ENCODE assay signal across 9 cellular contexts in the genomic region with DNA sequence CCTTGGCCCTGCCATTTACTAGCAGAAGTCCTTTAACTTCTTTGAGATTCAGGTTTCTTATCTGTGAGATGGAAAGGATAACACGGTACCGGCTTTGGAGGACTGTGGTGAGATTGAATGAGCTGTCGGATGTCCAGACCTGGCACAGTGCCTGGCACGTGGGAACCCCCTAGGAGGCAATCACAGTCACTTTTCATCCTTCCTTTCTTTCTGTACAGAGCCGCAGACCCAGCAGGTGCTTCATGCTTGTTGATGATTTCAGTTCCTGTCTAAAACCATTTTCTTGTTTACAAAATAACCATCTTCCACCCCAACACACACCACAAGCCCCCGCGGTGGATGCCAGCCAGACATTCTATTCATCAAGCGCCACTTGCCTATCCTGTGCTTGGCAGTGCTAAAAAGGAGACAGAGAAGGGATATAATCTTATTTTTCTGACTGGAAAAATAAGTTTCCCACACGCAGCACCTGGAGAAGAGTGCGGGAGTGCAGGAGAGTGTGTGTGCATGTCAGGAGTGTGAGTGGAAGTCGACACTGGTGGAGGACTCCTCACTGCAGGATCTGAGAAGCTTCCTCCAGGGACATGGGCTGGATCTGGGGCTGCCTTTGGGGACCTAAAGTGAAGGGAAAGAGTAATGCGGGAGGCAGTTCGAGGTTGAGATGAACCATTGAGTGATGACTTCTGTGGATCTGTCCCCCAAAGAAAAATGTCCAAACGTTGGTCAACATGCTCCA.
A peak's percentile ranks its signal among the peaks of the same experiment; 100 is the strongest.
DNase-seq lines count a peak whose midpoint lies in the region; ATAC-seq and TF ChIP-seq lines count a peak whose summit lies in the region.
"Had no signal": no experiment of that assay in that cellular context is flagged by ENCODE, and none has a peak within 500 bp of the region (broad histone marks: within the 10 kb centered on the region; RNA-seq: fewer than 3 reads in every experiment).

No MANE protein-coding gene starts in this region.

- no peak overlapping the region for H3K27ac ChIP-seq in SK-N-SH (ENCODE audit: low read depth in 2 of 2, low read length in 1 of 2)
- H3K27ac ChIP-seq: brain microvascular endothelial cell had no signal

- H3K4me2 ChIP-seq in SK-N-SH = no peak overlapping the region

- H2AFZ ChIP-seq in SK-N-SH (ENCODE audit: low read depth) = no peak overlapping the region

- peak overlapping the region; percentile 37 for H3K27ac Mint-ChIP-seq in activated naive CD8-positive, alpha-beta T cell

- H3K9me2 ChIP-seq in SK-N-SH = no peaks in the 10 kb centered on the region

- no peaks in the 10 kb centered on the region for H4K20me1 ChIP-seq in SK-N-SH (ENCODE audit: insufficient read depth)

- POLR2A ChIA-PET in SK-N-SH (lab: Yijun Ruan, JAX) = no interaction called here

- TF ChIP-seq EP300 in SK-N-SH (IDR thresholded peaks at IDR 0.05; ENCODE audit: borderline replicate concordance in 1 of 2, low read depth in 1 of 2, low read length in 1 of 2) = no peak

- CTCF ChIA-PET in SK-N-SH (lab: Yijun Ruan, JAX) = no interaction called here

- no peaks in the 10 kb centered on the region for H3F3A ChIP-seq in SK-N-SH (replicated peaks; ENCODE audit: insufficient read depth)

- H3K27me3 ChIP-seq in SK-N-SH (ENCODE audit: insufficient read depth) = no peaks in the 10 kb centered on the region
- H3K27me3 ChIP-seq: brain microvascular endothelial cell had no signal

- H3K36me3 ChIP-seq in SK-N-SH (replicated peaks in 1 of 2; ENCODE audit: control insufficient read depth in 1 of 2, insufficient read depth in 2 of 2, low read length in 1 of 2) = no peaks in the 10 kb centered on the region
- H3K36me3 ChIP-seq: brain microvascular endothelial cell had no signal

- no peak for TF ChIP-seq RAD21 in SK-N-SH (IDR thresholded peaks at IDR 0.05; ENCODE audit: low read length)

- H3K4me3 ChIP-seq in SK-N-SH (ENCODE audit: low read depth in 2 of 2, low read length in 1 of 2) = no peak overlapping the region

- no peaks in the 10 kb centered on the region for H3K9me3 Mint-ChIP-seq in activated naive CD8-positive, alpha-beta T cell (ENCODE audit: low read depth)

- H3K9ac ChIP-seq in SK-N-SH = no peak overlapping the region

- no peak overlapping the region for H3K4me3 Mint-ChIP-seq in activated naive CD8-positive, alpha-beta T cell

- no peaks in the 10 kb centered on the region for H3K4me1 ChIP-seq in SK-N-SH (ENCODE audit: control insufficient read depth in 1 of 2, insufficient read depth in 2 of 2, low read depth in 1 of 2, low read length in 1 of 2)

- peaks cover 72% of the 10 kb centered on the region for H3K4me1 Mint-ChIP-seq in activated naive CD8-positive, alpha-beta T cell (ENCODE audit: low read depth)

- H3K9me3 ChIP-seq in SK-N-SH = no peaks in the 10 kb centered on the region

- peaks cover 11% of the 10 kb centered on the region for H3K36me3 Mint-ChIP-seq in activated naive CD8-positive, alpha-beta T cell

- H3K27me3 Mint-ChIP-seq in activated naive CD8-positive, alpha-beta T cell = no peaks in the 10 kb centered on the region

- DNase-seq in DMS79 treated with DMSO at 0.1 percent for 48 hours (lab: John Stamatoyannopoulos, UW) (peak; percentile 59), SIG-M5 treated with dmso at 0.1 percent for 504 hours (lab: John Stamatoyannopoulos, UW; ENCODE audit: unreplicated experiment) (no peak), SK-N-SH (no peak), medulla oblongata (ENCODE audit: extremely low spot score) (no peak), NCI-H1417 treated with DMSO at 0.1 percent for 48 hours (lab: John Stamatoyannopoulos, UW) (no peak)

- peak; percentile 58 for ATAC-seq in GM19395 (IDR thresholded peaks at IDR 0.05; ENCODE audit: unreplicated experiment)
- peak; percentile 48 for ATAC-seq in HG03139 (IDR thresholded peaks at IDR 0.05; ENCODE audit: unreplicated experiment)

- 83% methylated on average over 12 of the region's 14 CpGs for WGBS in SK-N-SH (ENCODE audit: low lambda C conversion rate)

- H3K79me2 ChIP-seq in SK-N-SH (ENCODE audit: insufficient read depth) = no peaks in the 10 kb centered on the region

- TF ChIP-seq CTCF in SK-N-SH (IDR thresholded peaks at IDR 0.05) = no peak

TF ChIP-seq in SK-N-SH, 30 proteins besides CTCF, POLR2A, EP300 and RAD21:
- no peak for TF ChIP-seq MEF2A (IDR thresholded peaks at IDR 0.05; ENCODE audit: borderline replicate concordance, low read depth)
